ENCODE assay signal across 19 cellular contexts in genomic region chr3:138260636-138261035, GRCh38.
A peak's percentile ranks its signal among the peaks of the same experiment; 100 is the strongest.
DNase-seq lines count a peak whose midpoint lies in the region; TF ChIP-seq lines count a peak whose summit lies in the region.
"Had no signal": no experiment of that assay in that cellular context is flagged by ENCODE, and none has a peak within 500 bp of the region (broad histone marks: within the 10 kb centered on the region; RNA-seq: fewer than 3 reads in every experiment).

No MANE protein-coding gene starts in this region.

- no peak overlapping the region for H3K4me2 ChIP-seq in trophoblast cell (ENCODE audit: low read length)
- H3K4me2 ChIP-seq: A549 had no signal

- H3K4me3 ChIP-seq in choroid plexus epithelial cell (ENCODE audit: low read depth, low read length), result no peak overlapping the region
- no peak overlapping the region for H3K4me3 ChIP-seq in fibroblast of villous mesenchyme (ENCODE audit: low read depth, low read length)
- no peak overlapping the region for H3K4me3 ChIP-seq in trophoblast cell (ENCODE audit: low read depth, low read length)
- no peak overlapping the region for H3K4me3 ChIP-seq in right atrium auricular region
- H3K4me3 ChIP-seq: A549 had no signal

- H4K12ac ChIP-seq in trophoblast cell (ENCODE audit: low read depth, low read length), result no peak overlapping the region

- no peak overlapping the region for H4K91ac ChIP-seq in trophoblast cell (ENCODE audit: low read depth, low read length)

- H3K9ac ChIP-seq in trophoblast cell (ENCODE audit: low read length), result no peak overlapping the region

- H3K23ac ChIP-seq in trophoblast cell (ENCODE audit: low read length), result no peak overlapping the region

- H3K4me1 ChIP-seq in trophoblast cell (ENCODE audit: control insufficient read depth in 1 of 2, insufficient read depth in 2 of 2, low read length in 2 of 2) (no peaks in the 10 kb centered on the region), right atrium auricular region (no peaks in the 10 kb centered on the region)
- H3K4me1 ChIP-seq: A549 had no signal

- H2AFZ ChIP-seq in trophoblast cell (ENCODE audit: insufficient read depth, low read length, poor library complexity), result no peak overlapping the region

- H3K79me1 ChIP-seq in trophoblast cell (ENCODE audit: low read length), result no peaks in the 10 kb centered on the region

- TF ChIP-seq CTCF in choroid plexus epithelial cell (conservative IDR thresholded peaks at IDR 0.05; ENCODE audit: low read depth, low read length) (no peak), fibroblast of villous mesenchyme (IDR thresholded peaks at IDR 0.05; ENCODE audit: insufficient read depth, low read depth, low read length) (no peak), right atrium auricular region (IDR thresholded peaks at IDR 0.05) (no peak)

- no peak overlapping the region for H3K18ac ChIP-seq in trophoblast cell (ENCODE audit: low read length)

- no peak overlapping the region for H2BK5ac ChIP-seq in trophoblast cell (ENCODE audit: low read depth, low read length, poor library complexity)

- DNase-seq in GM03348 (ENCODE audit: low spot score), result peak; percentile 6
- peak; percentile 27 for DNase-seq in choroid plexus epithelial cell (ENCODE audit: low read depth)
- peak; percentile 28 for DNase-seq in fibroblast of villous mesenchyme (ENCODE audit: low read depth)
- peak; percentile 84 to 96 for DNase-seq in trophoblast cell
- no peak for DNase-seq in NAMALWA (ENCODE audit: low spot score)
- DNase-seq in right atrium auricular region (ENCODE audit: low spot score), result no peak
- no peak for DNase-seq in hypothalamus (lab: John Stamatoyannopoulos, UW)
- no peak for DNase-seq in T1000 (lab: John Stamatoyannopoulos, UW)
- DNase-seq: AML-193; CD4-positive, alpha-beta memory T cell; DMS153; DMS79; GDM1; GOT3; H7; HFFc6 had no signal

- WGBS in trophoblast cell (ENCODE audit: extremely low coverage, insufficient coverage, insufficient read length), result no CpG with 5 or more reads among the region's 1 CpG

- H3K9me3 ChIP-seq in trophoblast cell (ENCODE audit: insufficient read depth, low read depth, low read length) (peaks cover 1% of the 10 kb centered on the region), right atrium auricular region (no peaks in the 10 kb centered on the region)
- H3K9me3 ChIP-seq: A549 had no signal

- H3K14ac ChIP-seq in trophoblast cell (ENCODE audit: low read length), result no peak overlapping the region

- H2BK120ac ChIP-seq in trophoblast cell (ENCODE audit: insufficient read depth, low read length, poor library complexity), result no peak overlapping the region

- no peak overlapping the region for H3K4ac ChIP-seq in trophoblast cell (ENCODE audit: low read depth, low read length)

- no peak overlapping the region for H4K8ac ChIP-seq in trophoblast cell (ENCODE audit: low read depth, low read length)

- H3K27me3 ChIP-seq in trophoblast cell (ENCODE audit: insufficient read depth, low read length), result no peaks in the 10 kb centered on the region
- no peaks in the 10 kb centered on the region for H3K27me3 ChIP-seq in right atrium auricular region

- no peak overlapping the region for H3K27ac ChIP-seq in trophoblast cell (ENCODE audit: low read depth, low read length)
- H3K27ac ChIP-seq in right atrium auricular region, result no peak overlapping the region
- H3K27ac ChIP-seq: 22Rv1, A549, HL-60 had no signal

- H3K36me3 ChIP-seq in trophoblast cell (ENCODE audit: control insufficient read depth in 1 of 2, insufficient read depth in 2 of 2, low read length in 2 of 2), result peaks cover 2 to 3% of the 10 kb centered on the region in 2 experiments
- H3K36me3 ChIP-seq in right atrium auricular region, result peaks cover 4% of the 10 kb centered on the region

- H2AK5ac ChIP-seq in trophoblast cell (ENCODE audit: low read length), result no peak overlapping the region

- H2BK12ac ChIP-seq in trophoblast cell (ENCODE audit: low read length), result no peak overlapping the region

- no peaks in the 10 kb centered on the region for H3K79me2 ChIP-seq in trophoblast cell (ENCODE audit: control insufficient read depth, insufficient read depth, low read length, poor library complexity)

Comparison
In these comparisons a context has a peak if more than half of its experiments do, and no peak if none do; other contexts are left out.
1. DNase-seq: peak in GM03348 (single experiment), choroid plexus epithelial cell (single experiment), fibroblast of villous mesenchyme (single experiment) and trophoblast cell (2 of 2); none in NAMALWA (single experiment), right atrium auricular region (single experiment), hypothalamus (0 of 51) and T1000 (single experiment).